ENCODE assay signal across 8 cellular contexts in the genomic region with DNA sequence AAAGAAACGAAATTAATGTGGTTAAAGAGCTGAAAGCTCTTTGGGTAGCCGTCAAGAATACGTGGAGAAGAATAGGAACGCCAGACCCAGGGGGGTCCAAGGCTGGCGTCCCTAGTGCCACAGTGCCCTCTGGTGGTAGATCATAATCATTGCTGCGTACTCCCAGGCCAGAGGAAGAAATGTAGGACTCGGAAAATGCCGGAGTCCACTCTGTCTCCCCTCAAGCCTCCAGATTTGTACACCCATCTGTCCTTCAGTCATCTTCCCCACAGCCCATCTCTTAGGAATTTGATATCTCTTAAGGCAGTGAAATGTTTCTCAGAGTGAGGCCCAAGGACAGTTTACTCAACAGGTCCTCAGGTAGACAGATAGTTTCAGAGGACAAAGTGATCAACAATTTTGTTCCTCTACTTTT. TPM values are rescaled to one million over a fixed set of nuclear protein-coding genes. Genes with fewer than 3 reads are reported as not detected.
DNase-seq lines count a peak whose midpoint lies in the region; ATAC-seq, FAIRE-seq and TF ChIP-seq lines count a peak whose summit lies in the region.

No MANE protein-coding gene starts in this region.

- H3K27ac ChIP-seq in C4-2B (no peak overlapping the region), VCaP (no peak overlapping the region), keratinocyte (ENCODE audit: control insufficient read depth, insufficient read depth, low read length) (peak overlapping the region; percentile 81)

- H3K9ac ChIP-seq in keratinocyte (ENCODE audit: control insufficient read depth, extremely low read depth, insufficient read depth, low read length), result peak overlapping the region; percentile 57

- no peaks in the 10 kb centered on the region for H3K27me3 ChIP-seq in keratinocyte (ENCODE audit: control insufficient read depth, extremely low read depth, insufficient read depth, low read length)

- dilution Hi-C loops in keratinocyte (cut with MboI; ENCODE audit: extremely low pct_ligation_motif_present, low sequenced_read_pairs), result no loop called here

- ATAC-seq in GM21576 (IDR thresholded peaks at IDR 0.05; ENCODE audit: unreplicated experiment), result peak; percentile 55
- ATAC-seq in HG02870 (IDR thresholded peaks at IDR 0.05; ENCODE audit: unreplicated experiment), result no peak

- H3K79me2 ChIP-seq in keratinocyte (ENCODE audit: control insufficient read depth, insufficient read depth, low read length), result no peaks in the 10 kb centered on the region

- in situ Hi-C loops in T47D (cut with HindIII; ENCODE audit: low pct_unique_long_range_greater_than_20kb, low sequenced_read_pairs), result no loop called here

- peak overlapping the region; percentile 19 for H3K4me2 ChIP-seq in keratinocyte (ENCODE audit: control insufficient read depth, extremely low read depth, insufficient read depth, low read depth, low read length)

- H3K9me3 ChIP-seq in keratinocyte (ENCODE audit: control insufficient read depth, low read depth, low read length), result no peaks in the 10 kb centered on the region

- peaks cover 42% of the 10 kb centered on the region for H3K4me1 ChIP-seq in keratinocyte (ENCODE audit: control insufficient read depth, extremely low read depth, insufficient read depth, low read length)

- H2AFZ ChIP-seq in keratinocyte (ENCODE audit: control insufficient read depth, low read length), result peak overlapping the region; percentile 76

- H3K9me1 ChIP-seq in keratinocyte (ENCODE audit: control insufficient read depth, extremely low read depth, insufficient read depth, low read length), result no peaks in the 10 kb centered on the region

- TF ChIP-seq CTCF in C4-2B (conservative IDR thresholded peaks at IDR 0.05) (peak; percentile 96), VCaP (conservative IDR thresholded peaks at IDR 0.05) (peak; percentile 96), keratinocyte (optimal IDR thresholded peaks at IDR 0.05 in 1 of 3, IDR thresholded peaks at IDR 0.05 in 1 of 3, conservative IDR thresholded peaks at IDR 0.05 in 1 of 3; ENCODE audit: extremely low read depth in 1 of 3, insufficient read depth in 2 of 3, low read length in 3 of 3) (peak; percentile 86 to 94 (median 90))

- peak; percentile 51 for FAIRE-seq in keratinocyte (lab: Jason Lieb, UNC)

- no peak overlapping the region for H3K4me3 ChIP-seq in keratinocyte (ENCODE audit: control insufficient read depth in 2 of 3, extremely low read depth in 1 of 3, insufficient read depth in 2 of 3, low read depth in 1 of 3, low read length in 3 of 3)

- H3K36me3 ChIP-seq in keratinocyte (ENCODE audit: control insufficient read depth in 2 of 2, extremely low read depth in 1 of 2, insufficient read depth in 2 of 2, low read length in 2 of 2), result no peaks in the 10 kb centered on the region

- no peaks in the 10 kb centered on the region for H4K20me1 ChIP-seq in keratinocyte (ENCODE audit: control insufficient read depth, extremely low read depth, insufficient read depth, low read length)

- peak; percentile 86 for DNase-seq in NCI-H2029 treated with DMSO at 0.1 percent for 48 hours (lab: John Stamatoyannopoulos, UW)
- DNase-seq in T47D (ENCODE audit: low read depth in 1 of 2, low spot score in 1 of 2), result peak; percentile 22 to 42
- no peak for DNase-seq in keratinocyte (ENCODE audit: low read depth, low spot score)
- DNase-seq in stimulated activated CD4-positive, alpha-beta T cell treated with anti-CD3 and anti-CD28 coated beads, Interleukin-1b, Interleukin-23, amount 100 ng/mL, for 48 hours, result peak; percentile 42

RNA-seq across cellular contexts. Expression of a gene that starts 25.4 kb away (rescaled TPM):
- 0.74 to 1.9 TPM (median 0.81 TPM) in 3 replicates for polyA plus RNA-seq in keratinocyte
- 2.2 TPM for polyA plus RNA-seq in keratinocyte (2011; ENCODE audit: low read depth)
- 1.8 and 3.2 TPM in 2 replicates for polyA plus RNA-seq in keratinocyte (2011; cell fraction: cytosol; rRNA removed)
- polyA plus RNA-seq in keratinocyte (2011; cell fraction: nucleus; rRNA removed), result 3.3 and 9.0 TPM in 2 replicates
- polyA plus RNA-seq in keratinocyte (2012; ENCODE audit: low replicate concordance), result 1.7 and 9.6 TPM in 2 replicates
- 1.2 to 5.2 TPM (median 4.6 TPM) in 3 replicates for polyA minus RNA-seq in keratinocyte
- 5.6 TPM for polyA minus RNA-seq in keratinocyte (2011; cell fraction: cytosol; rRNA and poly(A)+ RNA removed)
- polyA minus RNA-seq in keratinocyte (2011; cell fraction: nucleus; rRNA and poly(A)+ RNA removed), result 1.5 and 2.1 TPM in 2 replicates

RNA-seq across cellular contexts. Expression of a gene that starts 56.8 kb away (rescaled TPM):
- 54.0 to 157 TPM (median 101 TPM) in 3 replicates for polyA plus RNA-seq in keratinocyte
- polyA plus RNA-seq in keratinocyte (2011; ENCODE audit: low read depth), result 24.9 TPM
- polyA plus RNA-seq in keratinocyte (2011; cell fraction: cytosol; rRNA removed), result 87.5 and 120 TPM in 2 replicates
- 212 and 216 TPM in 2 replicates for polyA plus RNA-seq in keratinocyte (2011; cell fraction: nucleus; rRNA removed)
- polyA plus RNA-seq in keratinocyte (2012; ENCODE audit: low replicate concordance), result 88.6 and 105 TPM in 2 replicates
- polyA minus RNA-seq in keratinocyte, result 62.7 to 254 TPM (median 79.8 TPM) in 3 replicates
- polyA minus RNA-seq in keratinocyte (2011; cell fraction: cytosol; rRNA and poly(A)+ RNA removed), result 106 TPM
- polyA minus RNA-seq in keratinocyte (2011; cell fraction: nucleus; rRNA and poly(A)+ RNA removed), result 109 and 203 TPM in 2 replicates
